Comparison of ENCODE assay signal across 8 cellular contexts in genomic region chr19:47013041-47013517, GRCh38. TPM values are rescaled to one million over a fixed set of nuclear protein-coding genes. Genes with fewer than 3 reads are reported as not detected.
DNase-seq lines count a peak whose midpoint lies in the region; ATAC-seq and TF ChIP-seq lines count a peak whose summit lies in the region.

No MANE protein-coding gene starts in this region.

- H3K9me3 ChIP-seq in colonic mucosa = no peaks in the 10 kb centered on the region
- H3K9me3 ChIP-seq in lower lobe of right lung = no peaks in the 10 kb centered on the region

- H3K27me3 Mint-ChIP-seq in activated CD4-positive, alpha-beta T cell treated with anti-CD3 and anti-CD28 coated beads, Interleukin-2, amount 10 ng/mL, durations not matched to agents 7 days and 5 days = peaks cover 2% of the 10 kb centered on the region

- peak; percentile 89 for TF ChIP-seq CTCF in AG10803 (conservative IDR thresholded peaks at IDR 0.05; ENCODE audit: low read length)
- TF ChIP-seq CTCF in GM20000 (IDR thresholded peaks at IDR 0.05; ENCODE audit: extremely low read depth, missing control alignments) = peak; percentile 99
- TF ChIP-seq CTCF in colonic mucosa (IDR thresholded peaks at IDR 0.05) = peak; percentile 97
- TF ChIP-seq CTCF in lower lobe of right lung (IDR thresholded peaks at IDR 0.05) = peak; percentile 100

- H3K36me3 ChIP-seq in colonic mucosa (no peaks in the 10 kb centered on the region), lower lobe of right lung (no peaks in the 10 kb centered on the region)

- intact Hi-C loops in colonic mucosa (cut with DNase I) (loop anchor here (5.0 kb wide), 1 partner anchor 64 kb away; no protein-coding TSS in a partner anchor), lower lobe of right lung (cut with DNase I) (no loop called here)

- H3K4me3 ChIP-seq in AG10803 (ENCODE audit: low read length) = no peak overlapping the region
- no peak overlapping the region for H3K4me3 ChIP-seq in colonic mucosa
- H3K4me3 ChIP-seq in lower lobe of right lung = no peak overlapping the region

- DNase-seq in AG10803 (ENCODE audit: low read depth) (peak; percentile 60), GM20000 (ENCODE audit: low spot score) (peak; percentile 88), NCI-H345 treated with DMSO at 0.1 percent for 48 hours (lab: John Stamatoyannopoulos, UW; ENCODE audit: unreplicated experiment) (peak; percentile 10), colonic mucosa (peak; percentile 85), lower lobe of right lung (peak; percentile 86)
- peak; percentile 59 for DNase-seq in activated CD4-positive, alpha-beta T cell treated with anti-CD3 and anti-CD28 coated beads, Interleukin-2, amount 10 ng/mL, durations not matched to agents 7 days and 5 days
- DNase-seq in stimulated activated CD4-positive, alpha-beta T cell treated with anti-CD3 and anti-CD28 coated beads, TNF-alpha, amount 100 ng/mL, for 48 hours (ENCODE audit: low read depth in 3 of 3) = peak in 2 of 3 donors; percentile 37 to 49

- H3K4me1 Mint-ChIP-seq in activated CD4-positive, alpha-beta T cell treated with anti-CD3 and anti-CD28 coated beads, Interleukin-2, amount 10 ng/mL, durations not matched to agents 7 days and 5 days = peaks cover 9% of the 10 kb centered on the region

- H3K36me3 Mint-ChIP-seq in activated CD4-positive, alpha-beta T cell treated with anti-CD3 and anti-CD28 coated beads, Interleukin-2, amount 10 ng/mL, durations not matched to agents 7 days and 5 days (ENCODE audit: low read depth) = no peaks in the 10 kb centered on the region

- H3K27ac Mint-ChIP-seq in activated CD4-positive, alpha-beta T cell treated with anti-CD3 and anti-CD28 coated beads, Interleukin-2, amount 10 ng/mL, durations not matched to agents 7 days and 5 days = peak overlapping the region; percentile 58

- H3K27ac ChIP-seq in colonic mucosa (no peak overlapping the region), lower lobe of right lung (no peak overlapping the region)

- ATAC-seq in lower lobe of right lung (peak; percentile 97 to 99), HG03095 (IDR thresholded peaks at IDR 0.05; ENCODE audit: unreplicated experiment) (no peak)

- POLR2A ChIA-PET in activated CD4-positive, alpha-beta T cell treated with anti-CD3 and anti-CD28 coated beads, Interleukin-2, amount 10 ng/mL, durations not matched to agents 7 days and 5 days (lab: Charles Lee) = no interaction called here

- H3K4me1 ChIP-seq in colonic mucosa (no peaks in the 10 kb centered on the region), lower lobe of right lung (no peaks in the 10 kb centered on the region)

- H3K4me3 Mint-ChIP-seq in activated CD4-positive, alpha-beta T cell treated with anti-CD3 and anti-CD28 coated beads, Interleukin-2, amount 10 ng/mL, durations not matched to agents 7 days and 5 days = no peak overlapping the region

- H3K9me3 Mint-ChIP-seq in activated CD4-positive, alpha-beta T cell treated with anti-CD3 and anti-CD28 coated beads, Interleukin-2, amount 10 ng/mL, durations not matched to agents 7 days and 5 days = no peaks in the 10 kb centered on the region

- CTCF ChIA-PET in activated CD4-positive, alpha-beta T cell treated with anti-CD3 and anti-CD28 coated beads, Interleukin-2, amount 10 ng/mL, durations not matched to agents 7 days and 5 days (lab: Charles Lee) = interaction anchor here (0.6 to 2.4 kb wide), 41 partner anchors 8 to 514 kb away, joined by 3 to 13 read pairs (median 4); partner anchors contain the start of genes CCDC9 and SAE1

- no peak overlapping the region for H3K9ac ChIP-seq in colonic mucosa (ENCODE audit: low read depth in 2 of 2, low read length in 2 of 2)

- H3K27me3 ChIP-seq in colonic mucosa (no peaks in the 10 kb centered on the region), lower lobe of right lung (ENCODE audit: low read depth) (peaks cover 14% of the 10 kb centered on the region)

RNA-seq across cellular contexts. Expression of gene NPAS1, which starts 6.6 kb away (rescaled TPM):
- not detected for total RNA-seq in activated CD4-positive, alpha-beta T cell treated with anti-CD3 and anti-CD28 coated beads, Interleukin-2, amount 10 ng/mL, durations not matched to agents 7 days and 5 days
- total RNA-seq in colonic mucosa = under 1 TPM; 0.35 to 0.64 TPM
- 1.8 TPM for total RNA-seq in lower lobe of right lung

RNA-seq across cellular contexts. Expression of gene TMEM160, which starts 35.3 kb away (rescaled TPM):
- total RNA-seq in activated CD4-positive, alpha-beta T cell treated with anti-CD3 and anti-CD28 coated beads, Interleukin-2, amount 10 ng/mL, durations not matched to agents 7 days and 5 days = 10 to 100 TPM; 41.6 to 56.6 TPM
- 10 to 100 TPM; 25.2 to 47.4 TPM for total RNA-seq in colonic mucosa
- total RNA-seq in lower lobe of right lung = 29.5 TPM

Comparison
In these comparisons a context has a peak if more than half of its experiments do, and no peak if none do; other contexts are left out.
1. DNase-seq: peak in every context shown above with its lines; median percentile 88 in GM20000; 86 in lower lobe of right lung; 85 in colonic mucosa; 60 in AG10803; 59 in activated CD4-positive, alpha-beta T cell treated with anti-CD3 and anti-CD28 coated beads, Interleukin-2, amount 10 ng/mL, durations not matched to agents 7 days and 5 days; 43 in stimulated activated CD4-positive, alpha-beta T cell treated with anti-CD3 and anti-CD28 coated beads, TNF-alpha, amount 100 ng/mL, for 48 hours; 10 in NCI-H345 treated with DMSO at 0.1 percent for 48 hours.